In genomic region chr9:95005276-95006141, GRCh38 we compare ENCODE assay signal across 7 cellular contexts.
DNase-seq lines count a peak whose midpoint lies in the region; ATAC-seq and TF ChIP-seq lines count a peak whose summit lies in the region.

No MANE protein-coding gene starts in this region.

- H3K4me1 ChIP-seq in body of pancreas = peaks cover 27% of the 10 kb centered on the region
- peaks cover 38% of the 10 kb centered on the region for H3K4me1 ChIP-seq in lower lobe of right lung
- H3K4me1 ChIP-seq in uterus = peaks cover 0 to 6% of the 10 kb centered on the region in 2 donors

- H3K9me3 ChIP-seq in body of pancreas (no peaks in the 10 kb centered on the region), lower lobe of right lung (no peaks in the 10 kb centered on the region), uterus (no peaks in the 10 kb centered on the region)

- H3K4me3 ChIP-seq in body of pancreas = peak overlapping the region; percentile 48 to 72
- H3K4me3 ChIP-seq in lower lobe of right lung = peak overlapping the region; percentile 67
- peak overlapping the region; percentile 75 to 76 for H3K4me3 ChIP-seq in uterus

- H3K27ac ChIP-seq in body of pancreas (peak overlapping the region; percentile 98 to 100 (median 98)), lower lobe of right lung (peak overlapping the region; percentile 96), uterus (peak overlapping the region; percentile 100)

- ATAC-seq in GM18502 (IDR thresholded peaks at IDR 0.05; ENCODE audit: poor library complexity, unreplicated experiment) = peak; percentile 43
- ATAC-seq in body of pancreas = no peak
- ATAC-seq in lower lobe of right lung = peak in 1 of 2 donors; percentile 1

- peak; percentile 18 for DNase-seq in HT1080 (ENCODE audit: low read depth)
- DNase-seq in body of pancreas = peak in 2 of 4 donors; percentile 34 to 42
- no peak for DNase-seq in lower lobe of right lung
- DNase-seq in uterus = no peak
- DNase-seq in cerebellar nuclear complex (lab: John Stamatoyannopoulos, UW) = no peak
- no peak for DNase-seq in activated CD4-positive, alpha-beta T cell treated with anti-CD3 and anti-CD28 coated beads, Interleukin-2, amount 50 U/mL, for 4 hours

- intact Hi-C loops in body of pancreas (cut with DNase I) (no loop called here), lower lobe of right lung (cut with DNase I) (no loop called here), uterus (cut with DNase I; ENCODE audit: low total_unique reads) (loop anchor here (10.0 kb wide), 1 partner anchor 221 kb away; no protein-coding TSS in a partner anchor)

- no peak for TF ChIP-seq CTCF in body of pancreas (IDR thresholded peaks at IDR 0.05)
- TF ChIP-seq CTCF in lower lobe of right lung (IDR thresholded peaks at IDR 0.05) = no peak
- no peak for TF ChIP-seq CTCF in uterus (IDR thresholded peaks at IDR 0.05)

- 1 to 3% methylated on average over 22 to 43 of the region's 49 CpGs for WGBS in body of pancreas, 2 donors

- H3K27me3 ChIP-seq in body of pancreas = no peaks in the 10 kb centered on the region
- no peaks in the 10 kb centered on the region for H3K27me3 ChIP-seq in lower lobe of right lung (ENCODE audit: low read depth)
- no peaks in the 10 kb centered on the region for H3K27me3 ChIP-seq in uterus

- H3K36me3 ChIP-seq in body of pancreas (replicated peaks in 1 of 2; ENCODE audit: insufficient read depth in 1 of 2, low read depth in 2 of 2) (no peaks in the 10 kb centered on the region), lower lobe of right lung (peaks cover 3% of the 10 kb centered on the region), uterus (no peaks in the 10 kb centered on the region)

- TF ChIP-seq POLR2A in body of pancreas (IDR thresholded peaks at IDR 0.05) (peak in 1 of 3 donors; percentile 18), uterus (IDR thresholded peaks at IDR 0.05) (no peak)
